In genomic region chr13:42964681-42965305, GRCh38 we compare ENCODE assay signal across 24 cellular contexts.
"Had no signal": no experiment of that assay in that cellular context is flagged by ENCODE, and none has a peak within 500 bp of the region (broad histone marks: within the 10 kb centered on the region; RNA-seq: fewer than 3 reads in every experiment).

No MANE protein-coding gene starts in this region.

- H3K9ac ChIP-seq: neural progenitor cell had no signal

- H3K4me3 ChIP-seq: body of pancreas, cardiac muscle cell, gastroesophageal sphincter, mucosa of descending colon, neural progenitor cell, sigmoid colon, spleen, testis, vagina had no signal

- H2AFZ ChIP-seq: neural progenitor cell had no signal

- DNase-seq: activated CD4-positive, CD25-positive, alpha-beta regulatory T cell treated with anti-CD3 and anti-CD28 coated beads, Interleukin-2, amount 50 U/mL, for 72 hours; activated naive CD4-positive, alpha-beta T cell; activated naive CD8-positive, alpha-beta T cell treated with anti-CD3 and anti-CD28 coated beads, Interleukin-2, amount 10 ng/mL, durations not matched to agents 7 days and 5 days; activated T-cell treated with anti-CD3 and anti-CD28 coated beads, Interleukin-2, amount 50 U/mL, for 24 hours; amygdala; body of pancreas; dermis blood vessel endothelial cell; effector CD8-positive, alpha-beta T cell; head of caudate nucleus; hypothalamus; left cardiac atrium; mucosa of descending colon; retina; sigmoid colon; spleen; stimulated activated CD4-positive, alpha-beta T cell treated with anti-CD3 and anti-CD28 coated beads, Interleukin-4, amount 100 ng/mL, for 1 hour; stimulated activated naive CD4-positive, alpha-beta T cell; testis; WERI-Rb-1 had no signal

- H3K4me1 ChIP-seq: testis had no signal

- H3K9me3 ChIP-seq: body of pancreas, gastroesophageal sphincter, mucosa of descending colon, sigmoid colon, spleen, testis, vagina had no signal

- H3K27me3 ChIP-seq: body of pancreas, cardiac muscle cell, gastroesophageal sphincter, neural progenitor cell, sigmoid colon, spleen, testis, vagina had no signal

- H3K27ac ChIP-seq: body of pancreas, cardiac muscle cell, gastroesophageal sphincter, neural progenitor cell, sigmoid colon, spleen, testis, vagina, WERI-Rb-1 had no signal

- H3K36me3 ChIP-seq: cardiac muscle cell, neural progenitor cell, vagina, WERI-Rb-1 had no signal

- H3K4me2 ChIP-seq: neural progenitor cell had no signal

- ATAC-seq: activated T-helper 17 cell treated with anti-CD3 and anti-CD28 coated beads, Interleukin-2, amount 50 U/mL, for 72 hours; body of pancreas; gastroesophageal sphincter; left cardiac atrium; mucosa of descending colon had no signal
